ENCODE assay signal across 11 cellular contexts in genomic region chr4:141046255-141046654, GRCh38.
A peak's percentile ranks its signal among the peaks of the same experiment; 100 is the strongest.
DNase-seq lines count a peak whose midpoint lies in the region; ATAC-seq and TF ChIP-seq lines count a peak whose summit lies in the region.
"Had no signal": no experiment of that assay in that cellular context is flagged by ENCODE, and none has a peak within 500 bp of the region (broad histone marks: within the 10 kb centered on the region; RNA-seq: fewer than 3 reads in every experiment).

No MANE protein-coding gene starts in this region.

- no peak overlapping the region for H3K9ac ChIP-seq in muscle layer of colon (ENCODE audit: low read length)

- ATAC-seq in GM21619 (IDR thresholded peaks at IDR 0.05; ENCODE audit: unreplicated experiment) = no peak
- no peak for ATAC-seq in GM18870 (IDR thresholded peaks at IDR 0.05; ENCODE audit: unreplicated experiment)
- ATAC-seq in GM18861 (IDR thresholded peaks at IDR 0.05; ENCODE audit: unreplicated experiment) = no peak
- no peak for ATAC-seq in GM21367 (IDR thresholded peaks at IDR 0.05; ENCODE audit: unreplicated experiment)
- ATAC-seq: naive thymus-derived CD4-positive, alpha-beta T cell had no signal

- H3K4me1 ChIP-seq in muscle layer of colon (ENCODE audit: insufficient read depth, low read length) = peaks cover 33% of the 10 kb centered on the region

- DNase-seq in AG09319 (ENCODE audit: extremely low read depth, low read depth) = peak; percentile 90
- peak; percentile 14 for DNase-seq in NCI-H446 treated with DMSO at 0.1 percent for 48 hours (lab: John Stamatoyannopoulos, UW)
- DNase-seq in fibroblast of gingiva (ENCODE audit: low read depth) = peak; percentile 87
- DNase-seq: naive thymus-derived CD4-positive, alpha-beta T cell; NCI-H1048; SJCRH30 had no signal

- H3K27ac ChIP-seq in muscle layer of colon (ENCODE audit: low read depth, low read length) = peak overlapping the region; percentile 8
- H3K27ac ChIP-seq: SJCRH30 had no signal

- no peak for TF ChIP-seq CTCF in AG09319 (IDR thresholded peaks at IDR 0.05; ENCODE audit: low read depth, low read length)

- H3K9me3 ChIP-seq in muscle layer of colon (ENCODE audit: low read length) = no peaks in the 10 kb centered on the region
- H3K9me3 ChIP-seq: SJCRH30 had no signal

- no peaks in the 10 kb centered on the region for H3K36me3 ChIP-seq in muscle layer of colon (ENCODE audit: insufficient read depth, low read length)
- H3K36me3 ChIP-seq: SJCRH30 had no signal

- no peaks in the 10 kb centered on the region for H3K27me3 ChIP-seq in muscle layer of colon (ENCODE audit: control insufficient read depth in 1 of 2, insufficient read depth in 2 of 2, low read length in 2 of 2)
- H3K27me3 ChIP-seq: SJCRH30 had no signal

- no peak overlapping the region for H3K4me3 ChIP-seq in muscle layer of colon (ENCODE audit: low read depth in 1 of 2, low read length in 2 of 2)
- H3K4me3 ChIP-seq: SJCRH30 had no signal

Comparison
In these comparisons a context has a peak if more than half of its experiments do, and no peak if none do; other contexts are left out.
1. DNase-seq: peak in every context shown above with its lines; median percentile 90 in AG09319; 87 in fibroblast of gingiva; 14 in NCI-H446 treated with DMSO at 0.1 percent for 48 hours.